ENCODE assay signal across 9 cellular contexts in genomic region chr2:112869258-112869842, GRCh38. TPM values are rescaled to one million over a fixed set of nuclear protein-coding genes. Genes with fewer than 3 reads are reported as not detected.
DNase-seq lines count a peak whose midpoint lies in the region; ATAC-seq and TF ChIP-seq lines count a peak whose summit lies in the region.
"Had no signal": no experiment of that assay in that cellular context is flagged by ENCODE, and none has a peak within 500 bp of the region (broad histone marks: within the 10 kb centered on the region; RNA-seq: fewer than 3 reads in every experiment).

No MANE protein-coding gene starts in this region.

- no peak overlapping the region for H3K27ac Mint-ChIP-seq in activated CD4-positive, alpha-beta memory T cell treated with anti-CD3 and anti-CD28 coated beads for 36 hours
- H3K27ac Mint-ChIP-seq in immature natural killer cell (no peak overlapping the region), chondrocyte (ENCODE audit: unreplicated experiment) (no peak overlapping the region)
- H3K27ac Mint-ChIP-seq: activated naive CD4-positive, alpha-beta T cell treated with anti-CD3 and anti-CD28 coated beads, Interleukin-2, amount 50 U/mL, for 24 hours had no signal

- peaks cover 16% of the 10 kb centered on the region for H3K27me3 Mint-ChIP-seq in activated CD4-positive, alpha-beta memory T cell treated with anti-CD3 and anti-CD28 coated beads for 36 hours
- H3K27me3 Mint-ChIP-seq in immature natural killer cell (ENCODE audit: low read depth in 3 of 3): peaks cover 2 to 5% (median 3%) of the 10 kb centered on the region in 3 donors
- H3K27me3 Mint-ChIP-seq in chondrocyte (ENCODE audit: low read depth): no peaks in the 10 kb centered on the region

- no peaks in the 10 kb centered on the region for H3K9me3 Mint-ChIP-seq in activated CD4-positive, alpha-beta memory T cell treated with anti-CD3 and anti-CD28 coated beads for 36 hours
- no peaks in the 10 kb centered on the region for H3K9me3 Mint-ChIP-seq in immature natural killer cell
- peaks cover 18% of the 10 kb centered on the region for H3K9me3 Mint-ChIP-seq in chondrocyte (ENCODE audit: low read depth)

- intact Hi-C loops in activated CD4-positive, alpha-beta memory T cell treated with anti-CD3 and anti-CD28 coated beads for 36 hours (cut with micrococcal nuclease): no loop called here

- no peak overlapping the region for H3K4me3 Mint-ChIP-seq in activated CD4-positive, alpha-beta memory T cell treated with anti-CD3 and anti-CD28 coated beads for 36 hours
- no peak overlapping the region for H3K4me3 Mint-ChIP-seq in immature natural killer cell
- H3K4me3 Mint-ChIP-seq in chondrocyte (ENCODE audit: unreplicated experiment): no peak overlapping the region
- H3K4me3 Mint-ChIP-seq: activated naive CD4-positive, alpha-beta T cell treated with anti-CD3 and anti-CD28 coated beads, Interleukin-2, amount 50 U/mL, for 24 hours had no signal

- H3K36me3 Mint-ChIP-seq in activated CD4-positive, alpha-beta memory T cell treated with anti-CD3 and anti-CD28 coated beads for 36 hours: no peaks in the 10 kb centered on the region
- H3K36me3 Mint-ChIP-seq in immature natural killer cell (peaks cover 0 to 12% (median 0%) of the 10 kb centered on the region in 3 donors), chondrocyte (ENCODE audit: low read depth) (no peaks in the 10 kb centered on the region)

- DNase-seq in GF-D8 (lab: John Stamatoyannopoulos, UW) (peak; percentile 44), NCI-H1436 (lab: John Stamatoyannopoulos, UW) (peak; percentile 32), iPS-NIHi7 (ENCODE audit: extremely low spot score) (peak; percentile 10), immature natural killer cell (no peak), chondrocyte (ENCODE audit: low spot score) (no peak)
- DNase-seq in activated CD4-positive, alpha-beta memory T cell treated with anti-CD3 and anti-CD28 coated beads for 36 hours: peak; percentile 53

- POLR2A ChIA-PET in activated CD4-positive, alpha-beta memory T cell treated with anti-CD3 and anti-CD28 coated beads for 36 hours (lab: Charles Lee): no interaction called here

- CTCF ChIA-PET in activated CD4-positive, alpha-beta memory T cell treated with anti-CD3 and anti-CD28 coated beads for 36 hours (lab: Charles Lee): interaction anchor here (1.9 kb wide), 1 partner anchor 16 kb away, joined by 7 read pairs; no protein-coding TSS in a partner anchor

- peaks cover 3% of the 10 kb centered on the region for H3K4me1 Mint-ChIP-seq in activated CD4-positive, alpha-beta memory T cell treated with anti-CD3 and anti-CD28 coated beads for 36 hours (ENCODE audit: low read depth)
- H3K4me1 Mint-ChIP-seq in immature natural killer cell (peaks cover 10 to 18% of the 10 kb centered on the region in 2 donors), chondrocyte (ENCODE audit: low read depth) (peaks cover 11% of the 10 kb centered on the region)
- H3K4me1 Mint-ChIP-seq: activated naive CD4-positive, alpha-beta T cell treated with anti-CD3 and anti-CD28 coated beads, Interleukin-2, amount 50 U/mL, for 24 hours had no signal

- TF ChIP-seq CTCF in chondrocyte (IDR thresholded peaks at IDR 0.05): no peak

- ATAC-seq in HG03135 (IDR thresholded peaks at IDR 0.05; ENCODE audit: unreplicated experiment): no peak
- ATAC-seq in GM21447 (IDR thresholded peaks at IDR 0.05; ENCODE audit: unreplicated experiment): no peak

RNA-seq across cellular contexts. Expression of gene IL1B, which starts 32.8 kb away (rescaled TPM):
- total RNA-seq in activated CD4-positive, alpha-beta memory T cell treated with anti-CD3 and anti-CD28 coated beads for 36 hours: under 1 TPM in 1 of 2 experiments, not detected in 1; 0.44 TPM
- polyA plus RNA-seq in immature natural killer cell: 1 to 10 TPM in 2 of 3 donors, under 1 TPM in 1; 0.31 to 3.7 (median 1.3) TPM
- total RNA-seq in chondrocyte: not detected in 3 replicates

RNA-seq across cellular contexts. Expression of gene IL37, which starts 41.6 kb away (rescaled TPM):
- total RNA-seq in activated CD4-positive, alpha-beta memory T cell treated with anti-CD3 and anti-CD28 coated beads for 36 hours: not detected
- polyA plus RNA-seq in immature natural killer cell: not detected
- total RNA-seq in chondrocyte: not detected in 3 replicates

Comparison
In these comparisons a context has a peak if more than half of its experiments do, and no peak if none do; other contexts are left out.
1. DNase-seq: peak in GF-D8 (single experiment), NCI-H1436 (single experiment), activated CD4-positive, alpha-beta memory T cell treated with anti-CD3 and anti-CD28 coated beads for 36 hours (single experiment) and iPS-NIHi7 (single experiment); none in immature natural killer cell (0 of 3) and chondrocyte (single experiment).